In the genomic region with DNA sequence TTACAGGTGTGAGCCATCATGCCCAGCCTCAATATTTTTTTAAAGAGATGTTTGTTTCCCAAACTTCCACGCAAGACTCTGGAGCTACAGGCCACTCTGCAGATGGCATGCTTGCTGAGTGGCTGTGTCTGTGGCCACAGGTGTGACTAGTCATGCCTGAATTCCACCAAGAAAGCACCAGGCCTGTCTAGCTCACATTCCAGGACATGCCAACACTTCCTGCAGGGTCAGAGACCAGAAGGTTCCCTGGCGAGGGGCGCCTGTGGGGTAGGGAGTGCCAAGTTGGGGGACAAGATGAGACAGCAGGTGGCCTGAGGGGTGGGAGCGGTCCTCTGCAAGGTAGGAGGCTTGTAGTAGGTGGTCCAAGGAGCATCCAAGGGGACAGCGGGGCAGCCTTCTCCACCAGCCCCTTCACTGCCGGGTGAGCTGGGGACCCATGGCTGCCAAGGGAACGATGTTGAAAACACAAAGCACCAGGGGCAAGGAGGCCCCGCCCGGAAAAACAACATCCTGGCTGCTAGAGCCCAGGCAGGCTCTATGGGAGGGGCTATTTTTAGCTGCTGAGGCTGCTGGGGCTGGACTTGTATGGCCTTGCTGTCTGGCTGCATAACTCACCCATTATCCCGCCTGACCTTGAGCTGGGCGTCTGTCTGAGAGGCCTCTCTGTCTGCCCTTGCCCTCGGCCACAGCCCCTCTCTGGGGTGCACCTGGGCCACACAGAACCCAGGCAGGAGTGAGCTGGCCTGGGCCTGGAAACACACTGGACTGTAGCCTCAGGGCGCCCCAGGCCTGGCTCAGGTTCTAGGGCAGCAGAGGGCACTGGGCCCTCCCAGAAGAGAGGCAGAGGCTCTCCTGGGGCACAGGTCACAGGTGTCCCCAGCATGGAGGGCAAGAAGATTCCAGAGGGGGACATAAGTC, we compare ENCODE assay signal across 8 cellular contexts. TPM values are rescaled to one million over a fixed set of nuclear protein-coding genes. Genes with fewer than 3 reads are reported as not detected.
DNase-seq lines count a peak whose midpoint lies in the region; ATAC-seq and TF ChIP-seq lines count a peak whose summit lies in the region.

No MANE protein-coding gene starts in this region.

- peak; percentile 75 for DNase-seq in H7
- DNase-seq in SHP77 (lab: John Stamatoyannopoulos, UW) = peak; percentile 65 to 91
- peak; percentile 92 to 93 for DNase-seq in cardiac fibroblast (ENCODE audit: low read depth in 2 of 2)
- DNase-seq in left kidney (ENCODE audit: low read depth, low spot score) = peak; percentile 76
- no peak for DNase-seq in SKM-1 treated with dmso at 0.1 percent for 144 hours (lab: John Stamatoyannopoulos, UW; ENCODE audit: unreplicated experiment)

- H3K27ac ChIP-seq in temporal lobe (ENCODE audit: low read depth, low read length) = peak overlapping the region; percentile 82

- H3K27me3 ChIP-seq in H7 (ENCODE audit: control insufficient read depth, insufficient read depth, low read length) = peaks cover 11% of the 10 kb centered on the region

- no peaks in the 10 kb centered on the region for H3K36me3 ChIP-seq in H7 (replicated peaks; ENCODE audit: control insufficient read depth, insufficient read depth, low read length)

- no peak overlapping the region for H3K4me3 ChIP-seq in H7 (ENCODE audit: insufficient read depth, low read depth, low read length)
- no peak overlapping the region for H3K4me3 ChIP-seq in cardiac fibroblast (replicated peaks in 1 of 2; ENCODE audit: low read depth in 2 of 2, low read length in 2 of 2)

- no peak for ATAC-seq in HG02759 (IDR thresholded peaks at IDR 0.05; ENCODE audit: unreplicated experiment)
- ATAC-seq in HG03025 (IDR thresholded peaks at IDR 0.05; ENCODE audit: low FRiP score, unreplicated experiment) = no peak

- TF ChIP-seq CTCF in cardiac fibroblast (IDR thresholded peaks at IDR 0.05; ENCODE audit: low read depth, low read length) = no peak

RNA-seq across cellular contexts. Expression of a gene that starts 5.7 kb away (rescaled TPM):
- total RNA-seq in H7 (2014; rRNA removed; shearing (Covaris generic)) = 8.5 and 14.1 TPM in 2 replicates
- total RNA-seq in temporal lobe = 11.1 TPM

RNA-seq across cellular contexts. Expression of a gene that starts 17.6 kb away (rescaled TPM):
- 44.8 and 48.2 TPM in 2 replicates for total RNA-seq in H7 (2014; rRNA removed; shearing (Covaris generic))
- total RNA-seq in temporal lobe = 38.1 TPM

RNA-seq across cellular contexts. Expression of a gene that starts 24.1 kb away (rescaled TPM):
- total RNA-seq in H7 (2014; rRNA removed; shearing (Covaris generic)) = 66.4 and 69.4 TPM in 2 replicates
- total RNA-seq in temporal lobe = 6.1 TPM

RNA-seq across cellular contexts. Expression of a gene that starts 28.5 kb away (rescaled TPM):
- total RNA-seq in H7 (2014; rRNA removed; shearing (Covaris generic)) = 4.2 and 7.2 TPM in 2 replicates
- total RNA-seq in temporal lobe = 1.2 TPM

RNA-seq across cellular contexts. Expression of a gene that starts 32.0 kb away (rescaled TPM):
- 100 and 125 TPM in 2 replicates for total RNA-seq in H7 (2014; rRNA removed; shearing (Covaris generic))
- 23.1 TPM for total RNA-seq in temporal lobe
